Comparison of ENCODE assay signal across 9 cellular contexts in genomic region chr7:94295805-94296204, GRCh38.
A peak's percentile ranks its signal among the peaks of the same experiment; 100 is the strongest.
DNase-seq lines count a peak whose midpoint lies in the region; ATAC-seq and TF ChIP-seq lines count a peak whose summit lies in the region.
"Had no signal": no experiment of that assay in that cellular context is flagged by ENCODE, and none has a peak within 500 bp of the region (broad histone marks: within the 10 kb centered on the region; RNA-seq: fewer than 3 reads in every experiment).

No MANE protein-coding gene starts in this region.

- TF ChIP-seq EP300 in esophagus muscularis mucosa (IDR thresholded peaks at IDR 0.05): no peak

- H3K36me3 Mint-ChIP-seq in nephron progenitor cell (ENCODE audit: low read depth): no peaks in the 10 kb centered on the region

- no peak overlapping the region for H2AFZ ChIP-seq in parathyroid adenoma

- H3K79me2 ChIP-seq in parathyroid adenoma: no peaks in the 10 kb centered on the region

- H3K4me1 ChIP-seq in esophagus muscularis mucosa (peaks cover 18 to 53% (median 50%) of the 10 kb centered on the region in 4 donors), parathyroid adenoma (no peaks in the 10 kb centered on the region)

- 37% methylated on average over 4 of the region's 4 CpGs for WGBS in esophagus muscularis mucosa

- no peak overlapping the region for H3K27ac Mint-ChIP-seq in nephron progenitor cell

- peak; percentile 53 for DNase-seq in DMS 273 treated with DMSO at 0.1 percent for 48 hours (lab: John Stamatoyannopoulos, UW)
- peak; percentile 75 for DNase-seq in NCI-H69 (lab: John Stamatoyannopoulos, UW)
- DNase-seq in esophagus muscularis mucosa (ENCODE audit: extremely low spot score): no peak
- no peak for DNase-seq in nephron progenitor cell
- no peak for DNase-seq in D341Med (ENCODE audit: low spot score)
- DNase-seq in central memory CD4-positive, alpha-beta T cell: no peak
- DNase-seq: NCI-H2029 had no signal

- H3K27me3 ChIP-seq in esophagus muscularis mucosa (no peaks in the 10 kb centered on the region), parathyroid adenoma (ENCODE audit: control insufficient read depth, insufficient read depth, low read length) (no peaks in the 10 kb centered on the region)

- intact Hi-C loops in esophagus muscularis mucosa (cut with DNase I): loop anchor here (1.0 to 5.0 kb wide), 3 partner anchors 81 to 137 kb away; no protein-coding TSS in a partner anchor

- H3K9me3 ChIP-seq in esophagus muscularis mucosa: no peaks in the 10 kb centered on the region
- no peaks in the 10 kb centered on the region for H3K9me3 ChIP-seq in parathyroid adenoma (ENCODE audit: control insufficient read depth, low read length)

- H3K27ac ChIP-seq in esophagus muscularis mucosa (replicated peaks in 1 of 4) (peak overlapping the region; percentile 84 to 90 (median 86)), parathyroid adenoma (no peak overlapping the region)

- no peak overlapping the region for H3K4me2 ChIP-seq in parathyroid adenoma (ENCODE audit: low read length)

- TF ChIP-seq CTCF in esophagus muscularis mucosa (IDR thresholded peaks at IDR 0.05): peak; percentile 66 to 81 (median 75)
- peak; percentile 33 for TF ChIP-seq CTCF in parathyroid adenoma (IDR thresholded peaks at IDR 0.05)
- TF ChIP-seq CTCF in nephron progenitor cell (IDR thresholded peaks at IDR 0.05): no peak

- H3K36me3 ChIP-seq in esophagus muscularis mucosa: no peaks in the 10 kb centered on the region
- no peaks in the 10 kb centered on the region for H3K36me3 ChIP-seq in parathyroid adenoma (ENCODE audit: control insufficient read depth, insufficient read depth, low read length)

- no peak for TF ChIP-seq POLR2A in esophagus muscularis mucosa (IDR thresholded peaks at IDR 0.05; ENCODE audit: low read depth)

- peaks cover 43% of the 10 kb centered on the region for H3K4me1 Mint-ChIP-seq in nephron progenitor cell

- no peak for ATAC-seq in HG03108 (IDR thresholded peaks at IDR 0.05; ENCODE audit: unreplicated experiment)

- peaks cover 7% of the 10 kb centered on the region for H3K27me3 Mint-ChIP-seq in nephron progenitor cell (ENCODE audit: low read depth, poor library complexity)

- no peak overlapping the region for H3K9ac ChIP-seq in parathyroid adenoma

- no peaks in the 10 kb centered on the region for H3K9me3 Mint-ChIP-seq in nephron progenitor cell

- peak overlapping the region in 3 of 4 donors; percentile 17 to 39 (median 39) for H3K4me3 ChIP-seq in esophagus muscularis mucosa
- H3K4me3 ChIP-seq in parathyroid adenoma (ENCODE audit: low read depth, low read length): no peak overlapping the region

- no peak overlapping the region for H3K4me3 Mint-ChIP-seq in nephron progenitor cell

Comparison
In these comparisons a context has a peak if more than half of its experiments do, and no peak if none do; other contexts are left out.
1. DNase-seq: peak in DMS 273 treated with DMSO at 0.1 percent for 48 hours (single experiment) and NCI-H69 (single experiment); none in esophagus muscularis mucosa (single experiment), nephron progenitor cell (single experiment), D341Med (single experiment) and central memory CD4-positive, alpha-beta T cell (single experiment).